Comparison of ENCODE assay signal across 18 cellular contexts in the genomic region with DNA sequence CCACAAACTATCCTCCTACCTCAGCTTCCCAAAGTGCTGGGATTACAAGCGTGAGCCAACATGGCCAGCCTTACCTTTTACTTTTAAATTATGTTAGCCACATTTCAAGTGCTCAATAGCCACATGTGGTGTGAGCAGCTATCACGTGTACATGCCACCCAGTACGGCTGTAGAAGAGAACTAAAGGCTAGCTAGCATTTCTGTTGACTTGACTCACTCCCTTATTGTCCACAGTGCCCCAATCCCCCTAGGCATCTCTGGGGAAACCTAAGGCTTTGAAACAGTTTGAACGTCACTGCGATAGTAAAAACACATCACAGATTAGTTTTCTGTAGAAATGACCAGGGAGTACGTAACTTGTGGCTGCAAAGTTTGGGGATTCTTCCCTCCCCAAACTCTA.
"Had no signal": no experiment of that assay in that cellular context is flagged by ENCODE, and none has a peak within 500 bp of the region (broad histone marks: within the 10 kb centered on the region; RNA-seq: fewer than 3 reads in every experiment).

No MANE protein-coding gene starts in this region.

- H3K4me3 ChIP-seq: mucosa of descending colon had no signal

- H3K9me3 ChIP-seq: breast epithelium, left lung, mucosa of descending colon, neutrophil had no signal

- H3K4me1 ChIP-seq: breast epithelium had no signal

- H3K9me3 Mint-ChIP-seq: activated naive CD4-positive, alpha-beta T cell treated with anti-CD3 and anti-CD28 coated beads for 36 hours; activated naive CD8-positive, alpha-beta T cell treated with anti-CD3 and anti-CD28 coated beads, Interleukin-2, amount 50 U/mL, for 24 hours; activated T-helper 17 cell treated with anti-CD3 and anti-CD28 coated beads, Interleukin-2, amount 50 U/mL, for 72 hours; naive thymus-derived CD8-positive, alpha-beta T cell; stimulated activated naive CD8-positive, alpha-beta T cell treated with anti-CD3 and anti-CD28 coated beads, Interleukin-15, amount 100 ng/mL, for 72 hours; type B pancreatic cell had no signal

- DNase-seq: activated CD4-positive, alpha-beta T cell treated with anti-CD3 and anti-CD28 coated beads, Interleukin-2, amount 50 U/mL, for 4 hours; activated CD4-positive, CD25-positive, alpha-beta regulatory T cell treated with anti-CD3 and anti-CD28 coated beads, Interleukin-2, amount 50 U/mL, for 72 hours; activated naive CD4-positive, alpha-beta T cell treated with anti-CD3 and anti-CD28 coated beads for 36 hours; activated naive CD8-positive, alpha-beta T cell treated with anti-CD3 and anti-CD28 coated beads, Interleukin-2, amount 50 U/mL, for 24 hours; activated T-cell treated with anti-CD3 and anti-CD28 coated beads for 4 hours; aorta; dermis blood vessel endothelial cell; glutamatergic neuron; kidney; left lung; mucosa of descending colon; stimulated activated naive CD8-positive, alpha-beta T cell treated with anti-CD3 and anti-CD28 coated beads, Interleukin-15, amount 100 ng/mL, for 72 hours had no signal

- H3K27ac ChIP-seq: epithelial cell of prostate, left lung, neutrophil had no signal

- H3K27me3 Mint-ChIP-seq: activated naive CD8-positive, alpha-beta T cell treated with anti-CD3 and anti-CD28 coated beads, Interleukin-2, amount 50 U/mL, for 24 hours; activated T-helper 17 cell treated with anti-CD3 and anti-CD28 coated beads, Interleukin-2, amount 50 U/mL, for 72 hours; naive thymus-derived CD8-positive, alpha-beta T cell; stimulated activated naive CD8-positive, alpha-beta T cell treated with anti-CD3 and anti-CD28 coated beads, Interleukin-15, amount 100 ng/mL, for 72 hours; type B pancreatic cell had no signal

- H3K36me3 Mint-ChIP-seq: naive thymus-derived CD8-positive, alpha-beta T cell; type B pancreatic cell had no signal

- H3K27me3 ChIP-seq: breast epithelium, left lung, neutrophil had no signal

- H3K36me3 ChIP-seq: breast epithelium, neutrophil had no signal

- H3K27ac Mint-ChIP-seq: activated naive CD4-positive, alpha-beta T cell treated with anti-CD3 and anti-CD28 coated beads for 36 hours; activated naive CD8-positive, alpha-beta T cell treated with anti-CD3 and anti-CD28 coated beads, Interleukin-2, amount 50 U/mL, for 24 hours; type B pancreatic cell had no signal
